10 cellular contexts compared by ENCODE assay signal in the genomic region with DNA sequence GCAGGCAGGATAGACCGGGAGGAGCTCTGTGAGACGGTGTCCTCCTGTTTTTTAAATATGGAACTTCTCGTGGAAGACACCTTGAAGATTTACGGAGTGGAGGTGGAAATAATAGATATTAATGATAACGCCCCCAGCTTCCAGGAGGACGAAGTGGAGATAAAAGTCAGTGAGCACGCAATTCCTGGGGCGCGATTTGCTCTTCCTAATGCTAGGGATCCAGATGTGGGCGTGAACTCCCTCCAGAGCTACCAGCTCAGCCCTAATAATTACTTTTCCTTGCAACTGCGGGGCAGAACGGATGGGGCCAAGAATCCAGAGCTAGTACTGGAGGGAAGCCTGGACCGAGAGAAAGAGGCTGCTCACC. TPM values are rescaled to one million over a fixed set of nuclear protein-coding genes. Genes with fewer than 3 reads are reported as not detected.
DNase-seq lines count a peak whose midpoint lies in the region; ATAC-seq, FAIRE-seq and TF ChIP-seq lines count a peak whose summit lies in the region.
"Had no signal": no experiment of that assay in that cellular context is flagged by ENCODE, and none has a peak within 500 bp of the region (broad histone marks: within the 10 kb centered on the region; RNA-seq: fewer than 3 reads in every experiment).

No MANE protein-coding gene starts in this region.

- H3K36me3 Mint-ChIP-seq in mesothelial cell of epicardium = peaks cover 81% of the 10 kb centered on the region

- POLR2A ChIA-PET in AG04449 (lab: Yijun Ruan, JAX) (interaction anchor here (0.9 to 1.8 kb wide), 3 partner anchors 102 to 136 kb away, joined by 3 to 10 read pairs (median 4); no protein-coding TSS in a partner anchor), K562 (lab: Yijun Ruan, JAX) (interaction anchor here (0.5 to 1.5 kb wide), 4 partner anchors 9 to 535 kb away, joined by 3 to 7 read pairs (median 4); partner anchors contain the start of gene PCDHGA10)

- H3K9ac ChIP-seq in GM23248 = peak overlapping the region; percentile 77
- H3K9ac ChIP-seq in K562 (ENCODE audit: insufficient read depth in 1 of 2, low read depth in 2 of 2, low read length in 2 of 2) = no peak overlapping the region
- peak overlapping the region; percentile 77 for H3K9ac ChIP-seq in mesenchymal stem cell (ENCODE audit: low read length)

- H4K20me1 ChIP-seq in GM23248 (ENCODE audit: insufficient read depth) (no peaks in the 10 kb centered on the region), K562 (replicated peaks; ENCODE audit: control insufficient read depth, insufficient read depth, low read length) (no peaks in the 10 kb centered on the region)

- H2AFZ ChIP-seq in GM23248 (peak overlapping the region; percentile 80), K562 (ENCODE audit: low read depth, low read length) (no peak overlapping the region), mesenchymal stem cell (ENCODE audit: low read depth, low read length) (no peak overlapping the region)

- TF ChIP-seq CTCF in AG04449 (IDR thresholded peaks at IDR 0.05; ENCODE audit: insufficient read depth, low read length, missing control alignments) (no peak), K562 (IDR thresholded peaks at IDR 0.05 in 2 of 3, conservative IDR thresholded peaks at IDR 0.05 in 1 of 3; ENCODE audit: insufficient read depth in 2 of 3, low read depth in 1 of 3, low read length in 3 of 3) (no peak), mesothelial cell of epicardium (IDR thresholded peaks at IDR 0.05; ENCODE audit: unreplicated experiment) (no peak)

- no peak overlapping the region for H3K18ac ChIP-seq in mesenchymal stem cell (ENCODE audit: low read depth in 1 of 2, low read length in 2 of 2)

- no peak overlapping the region for H2AK5ac ChIP-seq in mesenchymal stem cell (ENCODE audit: low read length, severe bottlenecking)

- H3K9me3 ChIP-seq in GM23248 (ENCODE audit: low read depth) (no peaks in the 10 kb centered on the region), K562 (replicated peaks; ENCODE audit: control insufficient read depth, insufficient read depth, low read depth, low read length) (0 out of 2 replicates have a peak, but pooled peaks cover 1% of the 10 kb centered on the region), mesenchymal stem cell (ENCODE audit: control insufficient read depth, low read length) (peaks cover 28% of the 10 kb centered on the region)

- no peaks in the 10 kb centered on the region for H3K4me1 Mint-ChIP-seq in mesothelial cell of epicardium

- H2BK120ac ChIP-seq in mesenchymal stem cell (ENCODE audit: low read depth, low read length) = no peak overlapping the region

- no peaks in the 10 kb centered on the region for H3K9me1 ChIP-seq in K562 (ENCODE audit: control insufficient read depth, insufficient read depth, low read length)

- H3K4me1 ChIP-seq in GM23248 (ENCODE audit: insufficient read depth) (peaks cover 20% of the 10 kb centered on the region; the same call in 1 of the 2 replicates), K562 (replicated peaks in 1 of 2; ENCODE audit: control insufficient read depth in 2 of 2, insufficient read depth in 2 of 2, low read length in 2 of 2) (peaks cover 0 to 23% of the 10 kb centered on the region in 2 experiments; a peak in 2 of 5 replicates), mesenchymal stem cell (ENCODE audit: control insufficient read depth, insufficient read depth, low read depth, low read length) (peaks cover 8% of the 10 kb centered on the region)

- WGBS in GM23248 (ENCODE audit: low coverage in 1 of 2, low lambda C conversion rate in 2 of 2, missing lambda C conversion rate in 2 of 2), 2 experiments = 16 to 18% methylated on average over 13 of the region's 13 CpGs
- WGBS in K562 (ENCODE audit: insufficient coverage, low coverage, missing lambda C conversion rate) = 9% methylated on average over 13 of the region's 13 CpGs
- WGBS in mesenchymal stem cell = 85% methylated on average over 13 of the region's 13 CpGs

- H3K4ac ChIP-seq in mesenchymal stem cell (ENCODE audit: low read depth in 1 of 2, low read length in 2 of 2) = no peak overlapping the region

- no peak for DNase-seq in AG04449 (ENCODE audit: low read depth, low spot score)
- DNase-seq in GM23248 = peak; percentile 60
- DNase-seq in K562 (ENCODE audit: extremely low read depth in 1 of 4, low spot score in 3 of 4) = no peak
- no peak for DNase-seq in mesenchymal stem cell
- DNase-seq in mesothelial cell of epicardium (ENCODE audit: low spot score in 2 of 2, unreplicated experiment in 2 of 2) = no peak
- DNase-seq in NCI-H187 (lab: John Stamatoyannopoulos, UW) = no peak
- DNase-seq: DMS 273 treated with DMSO at 0.1 percent for 48 hours had no signal

- H3K27me3 Mint-ChIP-seq in mesothelial cell of epicardium (ENCODE audit: low read depth) = no peaks in the 10 kb centered on the region

- no peak overlapping the region for H4K91ac ChIP-seq in mesenchymal stem cell (ENCODE audit: low read length)

- no peak overlapping the region for H2BK12ac ChIP-seq in mesenchymal stem cell (ENCODE audit: low read length in 2 of 2)

- H3K27me3 ChIP-seq in GM23248 (replicated peaks; ENCODE audit: insufficient read depth) (no peaks in the 10 kb centered on the region), K562 (ENCODE audit: control insufficient read depth in 2 of 2, insufficient read depth in 2 of 2, low read length in 2 of 2) (peaks cover 0 to 41% of the 10 kb centered on the region in 2 experiments; a peak in 3 of 5 replicates), mesenchymal stem cell (ENCODE audit: control insufficient read depth in 1 of 2, insufficient read depth in 1 of 2, low read length in 2 of 2) (no peaks in the 10 kb centered on the region)

- H3K4me3 ChIP-seq in AG04449 (ENCODE audit: low read depth, low read length) = peak overlapping the region; percentile 57
- H3K4me3 ChIP-seq in GM23248 = peak overlapping the region; percentile 80
- H3K4me3 ChIP-seq in K562 = peak overlapping the region; percentile 17; the same call in 1 of the 2 replicates
- peak overlapping the region in 1 of 2 experiments; percentile 80 for H3K4me3 ChIP-seq in mesenchymal stem cell (ENCODE audit: insufficient read depth in 1 of 2, low read depth in 1 of 2, low read length in 2 of 2)

- no peak for TF ChIP-seq RAD21 in K562 (CRISPR knock-in tag; conservative IDR thresholded peaks at IDR 0.05 in 1 of 2, IDR thresholded peaks at IDR 0.05 in 1 of 2)

- intact Hi-C loops in K562 (cut with micrococcal nuclease) = loop anchor here (2.0 to 5.0 kb wide), 2 partner anchors 91 to 137 kb away; no protein-coding TSS in a partner anchor

- ATAC-seq in K562 = no peak
- no peak for ATAC-seq in HG02678 (IDR thresholded peaks at IDR 0.05; ENCODE audit: unreplicated experiment)
- ATAC-seq in GM21786 (IDR thresholded peaks at IDR 0.05; ENCODE audit: unreplicated experiment) = no peak

- no peaks in the 10 kb centered on the region for H3K9me2 ChIP-seq in GM23248 (ENCODE audit: insufficient read depth)

- H3K14ac ChIP-seq in mesenchymal stem cell (ENCODE audit: low read length in 2 of 2) = no peak overlapping the region

- peaks cover 58% of the 10 kb centered on the region for H3K9me3 Mint-ChIP-seq in mesothelial cell of epicardium

- H3K36me3 ChIP-seq in GM23248 (ENCODE audit: low read depth) = 0 out of 2 replicates have a peak, but pooled peaks cover 3% of the 10 kb centered on the region
- no peaks in the 10 kb centered on the region for H3K36me3 ChIP-seq in K562 (ENCODE audit: control insufficient read depth, insufficient read depth, low read length)
- peaks cover 17 to 44% of the 10 kb centered on the region in 2 experiments for H3K36me3 ChIP-seq in mesenchymal stem cell (ENCODE audit: control insufficient read depth in 1 of 2, insufficient read depth in 2 of 2, low read depth in 1 of 2, low read length in 2 of 2)
- H3K36me3 ChIP-seq: left lung had no signal

- TF ChIP-seq EP300 in K562 (IDR thresholded peaks at IDR 0.05; ENCODE audit: low read length) = no peak

- H3K4me2 ChIP-seq in GM23248 (ENCODE audit: unreplicated experiment) = peak overlapping the region; percentile 79
- H3K4me2 ChIP-seq in K562 (ENCODE audit: insufficient read depth, low read length) = no peak overlapping the region; the same call in 1 of the 2 replicates
- no peak overlapping the region for H3K4me2 ChIP-seq in mesenchymal stem cell (ENCODE audit: low read length, poor library complexity, severe bottlenecking)

- BruUV-seq in K562 (replicated peaks; lab: Mats Ljungman, UMichigan) = no TSS peak

- H3K27ac ChIP-seq in GM23248 = peak overlapping the region; percentile 65
- no peak overlapping the region for H3K27ac ChIP-seq in K562 (ENCODE audit: extremely low read depth, low read depth, low read length)
- no peak overlapping the region for H3K27ac ChIP-seq in mesenchymal stem cell (ENCODE audit: low read length, poor library complexity, severe bottlenecking)
- H3K27ac ChIP-seq: left lung had no signal

- no peak overlapping the region for H4K8ac ChIP-seq in mesenchymal stem cell (ENCODE audit: low read length)

- H2BK5ac ChIP-seq in mesenchymal stem cell (ENCODE audit: low read depth, low read length, poor library complexity, severe bottlenecking) = no peak overlapping the region

- CTCF ChIA-PET in AG04449 (lab: Yijun Ruan, JAX) (interaction anchor here (0.9 to 16.4 kb wide), 30 partner anchors 9 to 150 kb away, joined by 3 to 303 read pairs (median 4); partner anchors contain the start of genes PCDHGA10, PCDHGA12, PCDHGA3 and PCDHGB3), K562 (lab: Yijun Ruan, JAX; ENCODE audit: low intra/inter-chr PET ratio) (interaction anchor here (0.6 to 2.0 kb wide), 5 partner anchors 9 to 142 kb away, joined by 3 to 6 read pairs (median 3); no protein-coding TSS in a partner anchor)

- peaks cover 58% of the 10 kb centered on the region for H3K79me2 ChIP-seq in GM23248 (ENCODE audit: insufficient read depth)
- no peaks in the 10 kb centered on the region for H3K79me2 ChIP-seq in K562 (ENCODE audit: control insufficient read depth, insufficient read depth, low read length)

- H2BK15ac ChIP-seq in mesenchymal stem cell (ENCODE audit: low read depth, poor library complexity, severe bottlenecking) = no peak overlapping the region

- H3K27ac Mint-ChIP-seq in mesothelial cell of epicardium = no peak overlapping the region

- no peak overlapping the region for H3K23ac ChIP-seq in mesenchymal stem cell (ENCODE audit: low read length in 2 of 2)

- no peak for FAIRE-seq in K562 (lab: Jason Lieb, UNC)

- H3K79me1 ChIP-seq in mesenchymal stem cell (replicated peaks; ENCODE audit: low read length, poor library complexity, severe bottlenecking) = peaks cover 45% of the 10 kb centered on the region

- in situ Hi-C loops in GM23248 (cut with MboI) = no loop called here
- in situ Hi-C loops in K562 (cut with MboI) = loop anchor here (5.0 kb wide), 2 partner anchors 101 to 141 kb away; no protein-coding TSS in a partner anchor

- H3F3A ChIP-seq in GM23248 (ENCODE audit: insufficient read depth) = peaks cover 27% of the 10 kb centered on the region

- TF ChIP-seq POLR2A in K562 (conservative IDR thresholded peaks at IDR 0.05) = no peak

- H3K4me3 Mint-ChIP-seq in mesothelial cell of epicardium = no peak overlapping the region

RNA-seq across cellular contexts. Expression of gene PCDHGA11, which starts 0.6 kb away (rescaled TPM):
- 21.7 and 25.3 TPM in 2 replicates for total RNA-seq in GM23248 (2014; rRNA removed; shearing (Covaris generic))
- polyA plus RNA-seq in GM23248 (2016; fragmentation: Nextera tagmentation; extraction: Ambion mirVana) (15.3 and 18.1 TPM in 2 replicates), K562 (2011; rRNA removed) (0.01 TPM in 1 of 2 replicates, not detected in the other), K562 (2014; fragmentation: Illumina TruSeq; extraction: Trizol) (0.04 TPM in 1 of 2 replicates, not detected in the other), K562 (2014; fragmentation: Nextera tagmentation; extraction: Ambion mirVana) (not detected), K562 (2014; rRNA removed) (not detected in 2 replicates)
- 0.14 and 0.32 TPM in 2 replicates for total RNA-seq in K562 (2011; cell fraction: chromatin; rRNA removed; ENCODE audit: low replicate concordance)
- 0.33 TPM in 1 of 2 replicates, not detected in the other for total RNA-seq in K562 (2011; cell fraction: nucleolus; rRNA removed)
- total RNA-seq in K562 (2011; cell fraction: nucleoplasm; rRNA removed) = 0.15 and 0.23 TPM in 2 replicates
- total RNA-seq in K562 (2014; rRNA removed) (0.04 and 0.05 TPM in 2 replicates), K562 (2014; rRNA removed; fragmentation: Illumina TruSeq; extraction: Trizol) (0.04 and 0.06 TPM in 2 replicates), K562 (2015; rRNA removed; fragmentation: Illumina TruSeq; extraction: Trizol) (0.07 and 0.08 TPM in 2 replicates), K562 (2021) (0.04 TPM in 1 of 2 replicates, not detected in the other), mesothelial cell of epicardium (5.7 to 6.0 TPM (median 6.0 TPM) in 3 replicates)
- polyA plus RNA-seq in K562 (2011; cell fraction: cytosol; rRNA removed) = 0.01 and 0.03 TPM in 2 replicates
- polyA plus RNA-seq in K562 (2011; cell fraction: nucleus; rRNA removed) = 0.23 TPM in 1 of 2 replicates, not detected in the other
- 0.03 TPM in 1 of 2 replicates, not detected in the other for polyA plus RNA-seq in K562 (2012)
- 0.12 and 0.18 TPM in 2 replicates for polyA minus RNA-seq in K562 (2011; rRNA and poly(A)+ RNA removed)
- polyA minus RNA-seq in K562 (2011; cell fraction: cytosol; rRNA and poly(A)+ RNA removed) = not detected in 2 replicates
- 0.11 and 0.13 TPM in 2 replicates for polyA minus RNA-seq in K562 (2011; cell fraction: nucleus; rRNA and poly(A)+ RNA removed)
- polyA plus RNA-seq in mesenchymal stem cell (2013, experiment 1 of 2) = 2.5 TPM
- 2.3 TPM for polyA plus RNA-seq in mesenchymal stem cell (2013, experiment 2 of 2)

RNA-seq across cellular contexts. Expression of gene PCDHGB7, which starts 4.0 kb away (rescaled TPM):
- 14.2 and 14.8 TPM in 2 replicates for total RNA-seq in GM23248 (2014; rRNA removed; shearing (Covaris generic))
- polyA plus RNA-seq in GM23248 (2016; fragmentation: Nextera tagmentation; extraction: Ambion mirVana) = 12.7 and 13.2 TPM in 2 replicates
- 0.14 and 0.23 TPM in 2 replicates for total RNA-seq in K562 (2011; cell fraction: chromatin; rRNA removed; ENCODE audit: low replicate concordance)
- total RNA-seq in K562 (2011; cell fraction: nucleolus; rRNA removed) = 0.17 TPM in 1 of 2 replicates, not detected in the other
- total RNA-seq in K562 (2011; cell fraction: nucleoplasm; rRNA removed) = not detected in 2 replicates
- 0.04 TPM in 1 of 2 replicates, not detected in the other for total RNA-seq in K562 (2014; rRNA removed)
- total RNA-seq in K562 (2014; rRNA removed; fragmentation: Illumina TruSeq; extraction: Trizol) = not detected in 2 replicates
- 0.08 TPM in 1 of 2 replicates, not detected in the other for total RNA-seq in K562 (2015; rRNA removed; fragmentation: Illumina TruSeq; extraction: Trizol)
- 0.04 and 0.09 TPM in 2 replicates for total RNA-seq in K562 (2021)
- polyA plus RNA-seq in K562 (2011; rRNA removed) = not detected in 2 replicates
- not detected in 2 replicates for polyA plus RNA-seq in K562 (2011; cell fraction: cytosol; rRNA removed)
- polyA plus RNA-seq in K562 (2011; cell fraction: nucleus; rRNA removed) = 0.27 TPM in 1 of 2 replicates, not detected in the other
- polyA plus RNA-seq in K562 (2012) = not detected in 2 replicates
- polyA plus RNA-seq in K562 (2014; fragmentation: Illumina TruSeq; extraction: Trizol) = not detected in 2 replicates
- polyA plus RNA-seq in K562 (2014; fragmentation: Nextera tagmentation; extraction: Ambion mirVana) = not detected
- polyA plus RNA-seq in K562 (2014; rRNA removed) = not detected in 2 replicates
- 0.07 TPM in 1 of 2 replicates, not detected in the other for polyA minus RNA-seq in K562 (2011; rRNA and poly(A)+ RNA removed)
- polyA minus RNA-seq in K562 (2011; cell fraction: cytosol; rRNA and poly(A)+ RNA removed) = not detected in 2 replicates
- polyA minus RNA-seq in K562 (2011; cell fraction: nucleus; rRNA and poly(A)+ RNA removed) = 0.11 and 0.13 TPM in 2 replicates
- polyA plus RNA-seq in mesenchymal stem cell (2013, experiment 1 of 2) = 22.1 TPM
- 21.0 TPM for polyA plus RNA-seq in mesenchymal stem cell (2013, experiment 2 of 2)
- total RNA-seq in mesothelial cell of epicardium = 14.1 to 16.4 TPM (median 14.9 TPM) in 3 replicates

RNA-seq across cellular contexts. Expression of gene PCDHGA10, which starts 8.7 kb away (rescaled TPM):
- total RNA-seq in GM23248 (2014; rRNA removed; shearing (Covaris generic)) = 10.4 and 11.1 TPM in 2 replicates
- polyA plus RNA-seq in GM23248 (2016; fragmentation: Nextera tagmentation; extraction: Ambion mirVana) (4.6 and 5.4 TPM in 2 replicates), K562 (2011; rRNA removed) (0.03 TPM in 1 of 2 replicates, not detected in the other), K562 (2014; fragmentation: Illumina TruSeq; extraction: Trizol) (0.06 TPM in 1 of 2 replicates, not detected in the other), K562 (2014; fragmentation: Nextera tagmentation; extraction: Ambion mirVana) (under 1 TPM; 0.01 to 0.04 TPM), K562 (2014; rRNA removed) (0.01 TPM in 1 of 2 replicates, not detected in the other)
- total RNA-seq in K562 (2011; cell fraction: chromatin; rRNA removed; ENCODE audit: low replicate concordance) = 0.21 and 0.33 TPM in 2 replicates
- total RNA-seq in K562 (2011; cell fraction: nucleolus; rRNA removed) = 0.13 and 0.17 TPM in 2 replicates
- 0.15 TPM in 2 replicates for total RNA-seq in K562 (2011; cell fraction: nucleoplasm; rRNA removed)
- total RNA-seq in K562 (2014; rRNA removed) (0.04 and 0.05 TPM in 2 replicates), K562 (2014; rRNA removed; fragmentation: Illumina TruSeq; extraction: Trizol) (0.06 and 0.07 TPM in 2 replicates), K562 (2015; rRNA removed; fragmentation: Illumina TruSeq; extraction: Trizol) (0.08 and 0.11 TPM in 2 replicates), K562 (2021) (0.07 and 0.13 TPM in 2 replicates), mesothelial cell of epicardium (30.7 to 33.4 TPM (median 32.1 TPM) in 3 replicates)
- 0.03 TPM in 1 of 2 replicates, not detected in the other for polyA plus RNA-seq in K562 (2011; cell fraction: cytosol; rRNA removed)
- 0.06 and 0.17 TPM in 2 replicates for polyA plus RNA-seq in K562 (2011; cell fraction: nucleus; rRNA removed)
- 0.05 and 0.15 TPM in 2 replicates for polyA plus RNA-seq in K562 (2012)
- 0.14 TPM in 1 of 2 replicates, not detected in the other for polyA minus RNA-seq in K562 (2011; rRNA and poly(A)+ RNA removed)
- polyA minus RNA-seq in K562 (2011; cell fraction: cytosol; rRNA and poly(A)+ RNA removed) = not detected in 2 replicates
- 0.13 TPM in 1 of 2 replicates, not detected in the other for polyA minus RNA-seq in K562 (2011; cell fraction: nucleus; rRNA and poly(A)+ RNA removed)
- 16.9 TPM for polyA plus RNA-seq in mesenchymal stem cell (2013, experiment 1 of 2)
- 16.3 TPM for polyA plus RNA-seq in mesenchymal stem cell (2013, experiment 2 of 2)

RNA-seq across cellular contexts. Expression of gene PCDHGA12, which starts 8.8 kb away (rescaled TPM):
- 8.6 and 10.9 TPM in 2 replicates for total RNA-seq in GM23248 (2014; rRNA removed; shearing (Covaris generic))
- polyA plus RNA-seq in GM23248 (2016; fragmentation: Nextera tagmentation; extraction: Ambion mirVana) = 6.7 and 8.5 TPM in 2 replicates
- not detected in 2 replicates for total RNA-seq in K562 (2011; cell fraction: chromatin; rRNA removed; ENCODE audit: low replicate concordance)
- total RNA-seq in K562 (2011; cell fraction: nucleolus; rRNA removed) = not detected in 2 replicates
- total RNA-seq in K562 (2011; cell fraction: nucleoplasm; rRNA removed) = 0.15 TPM in 1 of 2 replicates, not detected in the other
- not detected in 2 replicates for total RNA-seq in K562 (2014; rRNA removed)
- total RNA-seq in K562 (2014; rRNA removed; fragmentation: Illumina TruSeq; extraction: Trizol) = not detected in 2 replicates
- total RNA-seq in K562 (2015; rRNA removed; fragmentation: Illumina TruSeq; extraction: Trizol) = not detected in 2 replicates
- total RNA-seq in K562 (2021) = 0.13 TPM in 1 of 2 replicates, not detected in the other
- polyA plus RNA-seq in K562 (2011; rRNA removed) = 0.03 TPM in 1 of 2 replicates, not detected in the other
- polyA plus RNA-seq in K562 (2011; cell fraction: cytosol; rRNA removed) = not detected in 2 replicates
- 0.09 TPM in 1 of 2 replicates, not detected in the other for polyA plus RNA-seq in K562 (2011; cell fraction: nucleus; rRNA removed)
- polyA plus RNA-seq in K562 (2012) = 0.04 TPM in 2 replicates
- not detected in 2 replicates for polyA plus RNA-seq in K562 (2014; fragmentation: Illumina TruSeq; extraction: Trizol)
- polyA plus RNA-seq in K562 (2014; fragmentation: Nextera tagmentation; extraction: Ambion mirVana) = not detected
- not detected in 2 replicates for polyA plus RNA-seq in K562 (2014; rRNA removed)
- not detected in 2 replicates for polyA minus RNA-seq in K562 (2011; rRNA and poly(A)+ RNA removed)
- polyA minus RNA-seq in K562 (2011; cell fraction: cytosol; rRNA and poly(A)+ RNA removed) = not detected in 2 replicates
- polyA minus RNA-seq in K562 (2011; cell fraction: nucleus; rRNA and poly(A)+ RNA removed) = not detected in 2 replicates
- 0.03 TPM for polyA plus RNA-seq in mesenchymal stem cell (2013, experiment 1 of 2)
- 0.04 TPM for polyA plus RNA-seq in mesenchymal stem cell (2013, experiment 2 of 2)
- 4.1 to 5.2 TPM (median 4.5 TPM) in 3 replicates for total RNA-seq in mesothelial cell of epicardium

RNA-seq across cellular contexts. Expression of gene PCDHGB6, which starts 13.7 kb away (rescaled TPM):
- 1.9 and 4.3 TPM in 2 replicates for total RNA-seq in GM23248 (2014; rRNA removed; shearing (Covaris generic))
- polyA plus RNA-seq in GM23248 (2016; fragmentation: Nextera tagmentation; extraction: Ambion mirVana) (3.0 and 3.2 TPM in 2 replicates), K562 (2011; rRNA removed) (0.01 and 0.04 TPM in 2 replicates), K562 (2014; fragmentation: Illumina TruSeq; extraction: Trizol) (not detected in 2 replicates), K562 (2014; fragmentation: Nextera tagmentation; extraction: Ambion mirVana) (under 1 TPM; 0.01 to 0.03 TPM), K562 (2014; rRNA removed) (0.07 TPM in 1 of 2 replicates, not detected in the other)
- 0.14 and 0.35 TPM in 2 replicates for total RNA-seq in K562 (2011; cell fraction: chromatin; rRNA removed; ENCODE audit: low replicate concordance)
- total RNA-seq in K562 (2011; cell fraction: nucleolus; rRNA removed) = 0.17 and 0.26 TPM in 2 replicates
- 0.15 and 0.31 TPM in 2 replicates for total RNA-seq in K562 (2011; cell fraction: nucleoplasm; rRNA removed)
- total RNA-seq in K562 (2014; rRNA removed) (0.09 TPM in 1 of 2 replicates, not detected in the other), K562 (2014; rRNA removed; fragmentation: Illumina TruSeq; extraction: Trizol) (0.06 and 0.07 TPM in 2 replicates), K562 (2015; rRNA removed; fragmentation: Illumina TruSeq; extraction: Trizol) (0.08 and 0.11 TPM in 2 replicates), K562 (2021) (0.11 TPM in 2 replicates), mesothelial cell of epicardium (74.0 to 76.3 TPM (median 75.7 TPM) in 3 replicates)
- polyA plus RNA-seq in K562 (2011; cell fraction: cytosol; rRNA removed) = 0.09 TPM in 1 of 2 replicates, not detected in the other
- 0.07 and 0.46 TPM in 2 replicates for polyA plus RNA-seq in K562 (2011; cell fraction: nucleus; rRNA removed)
- polyA plus RNA-seq in K562 (2012) = 0.01 and 0.18 TPM in 2 replicates
- 0.09 and 0.11 TPM in 2 replicates for polyA minus RNA-seq in K562 (2011; rRNA and poly(A)+ RNA removed)
- not detected in 2 replicates for polyA minus RNA-seq in K562 (2011; cell fraction: cytosol; rRNA and poly(A)+ RNA removed)
- 0.11 and 0.40 TPM in 2 replicates for polyA minus RNA-seq in K562 (2011; cell fraction: nucleus; rRNA and poly(A)+ RNA removed)
- 34.8 TPM for polyA plus RNA-seq in mesenchymal stem cell (2013, experiment 1 of 2)
- 33.4 TPM for polyA plus RNA-seq in mesenchymal stem cell (2013, experiment 2 of 2)

Comparison
In these comparisons a context has a peak if more than half of its experiments do, and no peak if none do; other contexts are left out.
1. H3K9ac ChIP-seq: peak in GM23248 (single experiment) and mesenchymal stem cell (single experiment); none in K562 (0 of 2).
2. RNA of gene PCDHGB7, which starts 4.0 kb away (total RNA-seq): 14.1 to 16.4 TPM in mesothelial cell of epicardium and 14.2 to 14.8 TPM in GM23248; 0.04 to 0.23 TPM in K562; every median in the first group is over 10 times any median in the second.